In genomic region chr3:106825962-106826605, GRCh38 we compare ENCODE assay signal across 11 cellular contexts.
DNase-seq lines count a peak whose midpoint lies in the region; ATAC-seq, FAIRE-seq and TF ChIP-seq lines count a peak whose summit lies in the region.
"Had no signal": no experiment of that assay in that cellular context is flagged by ENCODE, and none has a peak within 500 bp of the region (broad histone marks: within the 10 kb centered on the region; RNA-seq: fewer than 3 reads in every experiment).

No MANE protein-coding gene starts in this region.

- H3K4me1 ChIP-seq in heart right ventricle, result peaks cover 0 to 16% (median 11%) of the 10 kb centered on the region in 9 donors

- 73 to 82% methylated on average over 4 of the region's 4 CpGs for WGBS in heart right ventricle, 2 donors

- FAIRE-seq in RCC 7860 (lab: Jason Lieb, UNC), result no peak
- no peak for FAIRE-seq in frontal cortex (lab: Jason Lieb, UNC)

- no peaks in the 10 kb centered on the region for H3K9me3 ChIP-seq in heart right ventricle

- ATAC-seq in SK-N-SH treated with all-trans-retinoic acid at 6 μM for 48 hours, result peak; percentile 90
- ATAC-seq in heart right ventricle, result peak; percentile 55 to 80 (median 62)
- no peak for ATAC-seq in GM21529 (IDR thresholded peaks at IDR 0.05; ENCODE audit: unreplicated experiment)

- TF ChIP-seq CTCF in heart right ventricle (IDR thresholded peaks at IDR 0.05), result no peak

- DNase-seq in GM04504 (ENCODE audit: low read depth), result peak; percentile 65
- no peak for DNase-seq in heart right ventricle
- DNase-seq in renal cortical epithelial cell (ENCODE audit: low read depth), result peak; percentile 62
- no peak for DNase-seq in nucleus accumbens (lab: John Stamatoyannopoulos, UW)
- no peak for DNase-seq in RCC 7860 (ENCODE audit: low spot score)
- no peak for DNase-seq in frontal cortex (ENCODE audit: low spot score in 2 of 2)
- DNase-seq: activated CD4-positive, alpha-beta T cell treated with anti-CD3 and anti-CD28 coated beads for 4 hours; activated naive CD8-positive, alpha-beta T cell treated with anti-CD3 and anti-CD28 coated beads for 36 hours; DMS79 had no signal

- H3K27me3 ChIP-seq in heart right ventricle, result no peaks in the 10 kb centered on the region

- intact Hi-C loops in heart right ventricle (cut with DNase I), result loop anchor here in 8 of 10 donors (1.0 to 10.0 kb wide), 5 partner anchors 229 to 238 kb away; no protein-coding TSS in a partner anchor

- peak overlapping the region in 5 of 10 donors; percentile 7 to 54 (median 31) for H3K27ac ChIP-seq in heart right ventricle

- H3K36me3 ChIP-seq in heart right ventricle, result no peaks in the 10 kb centered on the region

- H3K4me3 ChIP-seq in heart right ventricle, result no peak overlapping the region

TF ChIP-seq in SK-N-SH treated with all-trans-retinoic acid at 6 μM for 48 hours, 23 proteins besides CTCF, POLR2A, EP300 and RAD21:
- TF ChIP-seq ISL1 (CRISPR knock-in tag; IDR thresholded peaks at IDR 0.05) (no peak), ESRRG (CRISPR knock-in tag; IDR thresholded peaks at IDR 0.05) (no peak), ZNF565 (CRISPR knock-in tag; conservative IDR thresholded peaks at IDR 0.05; ENCODE audit: low read depth) (no peak), ZNF8 (CRISPR knock-in tag; IDR thresholded peaks at IDR 0.05) (no peak), CSRNP3 (CRISPR knock-in tag; IDR thresholded peaks at IDR 0.05) (no peak)

Comparison
In these comparisons a context has a peak if more than half of its experiments do, and no peak if none do; other contexts are left out.
1. DNase-seq: peak in GM04504 (single experiment) and renal cortical epithelial cell (single experiment); none in heart right ventricle (0 of 2), nucleus accumbens (0 of 56), RCC 7860 (single experiment) and frontal cortex (0 of 2).